21 cellular contexts compared by ENCODE assay signal in genomic region chr12:102876883-102877282, GRCh38. TPM values are rescaled to one million over a fixed set of nuclear protein-coding genes. Genes with fewer than 3 reads are reported as not detected.
A peak's percentile ranks its signal among the peaks of the same experiment; 100 is the strongest.
DNase-seq lines count a peak whose midpoint lies in the region; ATAC-seq, FAIRE-seq and TF ChIP-seq lines count a peak whose summit lies in the region.
"Had no signal": no experiment of that assay in that cellular context is flagged by ENCODE, and none has a peak within 500 bp of the region (broad histone marks: within the 10 kb centered on the region; RNA-seq: fewer than 3 reads in every experiment).

No MANE protein-coding gene starts in this region.

- no peak overlapping the region for H3K4me3 ChIP-seq in MM.1S (ENCODE audit: low read length)
- no peak overlapping the region for H3K4me3 ChIP-seq in neural cell (ENCODE audit: low read length)
- H3K4me3 ChIP-seq: cardiac muscle cell, transverse colon had no signal

- peaks cover 9% of the 10 kb centered on the region for H3K27me3 Mint-ChIP-seq in activated CD4-positive, alpha-beta T cell treated with anti-CD3 and anti-CD28 coated beads for 36 hours
- H3K27me3 Mint-ChIP-seq in stimulated activated naive CD8-positive, alpha-beta T cell treated with anti-CD3 and anti-CD28 coated beads, Interleukin-15, amount 100 ng/mL, for 72 hours = peaks cover 26% of the 10 kb centered on the region

- no peaks in the 10 kb centered on the region for H3K9me3 ChIP-seq in MM.1S (replicated peaks; ENCODE audit: insufficient read depth, low read length)
- no peaks in the 10 kb centered on the region for H3K9me3 ChIP-seq in neural cell (ENCODE audit: low read length)
- H3K9me3 ChIP-seq: transverse colon had no signal

- DNase-seq in activated CD4-positive, alpha-beta T cell treated with anti-CD3 and anti-CD28 coated beads for 36 hours = peak; percentile 22
- no peak for DNase-seq in activated CD4-positive, alpha-beta T cell treated with anti-CD3 and anti-CD28 coated beads, Interleukin-2, amount 50 U/mL, for 4 hours
- DNase-seq in MM.1S (no peak), OCI-M1 (lab: John Stamatoyannopoulos, UW) (peak; percentile 29), RCC 7860 (ENCODE audit: low spot score) (no peak), retina (no peak)
- no peak for DNase-seq in stimulated activated naive CD8-positive, alpha-beta T cell treated with anti-CD3 and anti-CD28 coated beads, Interleukin-15, amount 100 ng/mL, for 72 hours
- DNase-seq: activated CD8-positive, alpha-beta memory T cell treated with anti-CD3 and anti-CD28 coated beads, Interleukin-2, amount 10 ng/mL, durations not matched to agents 7 days and 5 days; activated naive CD8-positive, alpha-beta T cell treated with anti-CD3 and anti-CD28 coated beads, Interleukin-2, amount 10 ng/mL, durations not matched to agents 7 days and 5 days; effector memory CD8-positive, alpha-beta T cell; KBM-7; kidney; NCI-H2171 treated with DMSO at 0.1 percent for 48 hours; SHP77 treated with DMSO at 0.1 percent for 48 hours; stimulated activated CD8-positive, alpha-beta memory T cell treated with anti-CD3 and anti-CD28 coated beads, Interleukin-4, amount 100 ng/mL, for 48 hours; transverse colon had no signal

- CTCF ChIA-PET in activated CD4-positive, alpha-beta T cell treated with anti-CD3 and anti-CD28 coated beads for 36 hours (lab: Charles Lee) = no interaction called here

- no peak overlapping the region for H2AFZ ChIP-seq in MM.1S (ENCODE audit: low read length)
- H2AFZ ChIP-seq in neural cell (ENCODE audit: low read depth, low read length) = no peak overlapping the region

- no peak for ATAC-seq in activated CD4-positive, alpha-beta T cell treated with anti-CD3 and anti-CD28 coated beads for 36 hours
- no peak for ATAC-seq in stimulated activated naive CD8-positive, alpha-beta T cell treated with anti-CD3 and anti-CD28 coated beads, Interleukin-15, amount 100 ng/mL, for 72 hours
- ATAC-seq: activated CD8-positive, alpha-beta memory T cell treated with anti-CD3 and anti-CD28 coated beads, Interleukin-2, amount 10 ng/mL, durations not matched to agents 7 days and 5 days; effector memory CD8-positive, alpha-beta T cell had no signal

- H3K9me2 ChIP-seq in MM.1S (replicated peaks; ENCODE audit: insufficient read depth, low read length) (no peaks in the 10 kb centered on the region), neural cell (ENCODE audit: insufficient read depth, low read length) (no peaks in the 10 kb centered on the region)

- no peak for TF ChIP-seq EP300 in neural cell (conservative IDR thresholded peaks at IDR 0.05; ENCODE audit: poor library complexity, severe bottlenecking)

- H3K79me2 ChIP-seq in MM.1S (ENCODE audit: low read length) (no peaks in the 10 kb centered on the region), neural cell (replicated peaks; ENCODE audit: insufficient read depth, low read length) (no peaks in the 10 kb centered on the region)

- no peak for FAIRE-seq in RCC 7860 (lab: Jason Lieb, UNC)
- FAIRE-seq: frontal cortex, kidney had no signal

- H3K36me3 ChIP-seq in MM.1S (replicated peaks; ENCODE audit: insufficient read depth, low read length) = no peaks in the 10 kb centered on the region
- H3K36me3 ChIP-seq in neural cell (ENCODE audit: insufficient read depth, low read length) = no peaks in the 10 kb centered on the region
- H3K36me3 ChIP-seq: cardiac muscle cell, transverse colon had no signal

- H3K9me3 Mint-ChIP-seq in activated CD4-positive, alpha-beta T cell treated with anti-CD3 and anti-CD28 coated beads for 36 hours (ENCODE audit: low read depth) = no peaks in the 10 kb centered on the region
- no peaks in the 10 kb centered on the region for H3K9me3 Mint-ChIP-seq in stimulated activated naive CD8-positive, alpha-beta T cell treated with anti-CD3 and anti-CD28 coated beads, Interleukin-15, amount 100 ng/mL, for 72 hours
- H3K9me3 Mint-ChIP-seq: activated naive CD8-positive, alpha-beta T cell treated with anti-CD3 and anti-CD28 coated beads, Interleukin-2, amount 10 ng/mL, durations not matched to agents 7 days and 5 days; effector memory CD8-positive, alpha-beta T cell had no signal

- no peaks in the 10 kb centered on the region for H3K4me1 ChIP-seq in MM.1S (ENCODE audit: low read length)
- H3K4me1 ChIP-seq: transverse colon had no signal

- H3K27me3 ChIP-seq in MM.1S (replicated peaks; ENCODE audit: insufficient read depth, low read length) (no peaks in the 10 kb centered on the region), neural cell (ENCODE audit: insufficient read depth, low read depth, low read length) (no peaks in the 10 kb centered on the region)
- H3K27me3 ChIP-seq: cardiac muscle cell, transverse colon had no signal

- peak; percentile 29; the same call in 1 of the 2 replicates for TF ChIP-seq CTCF in MM.1S (IDR thresholded peaks at IDR 0.05; ENCODE audit: low read length)
- peak; percentile 19 for TF ChIP-seq CTCF in neural cell (IDR thresholded peaks at IDR 0.05; ENCODE audit: poor library complexity, severe bottlenecking)

- H3K4me1 Mint-ChIP-seq in activated CD4-positive, alpha-beta T cell treated with anti-CD3 and anti-CD28 coated beads for 36 hours = no peaks in the 10 kb centered on the region
- peaks cover 5% of the 10 kb centered on the region for H3K4me1 Mint-ChIP-seq in stimulated activated naive CD8-positive, alpha-beta T cell treated with anti-CD3 and anti-CD28 coated beads, Interleukin-15, amount 100 ng/mL, for 72 hours

- H3K27ac Mint-ChIP-seq in activated CD4-positive, alpha-beta T cell treated with anti-CD3 and anti-CD28 coated beads for 36 hours = no peak overlapping the region
- no peak overlapping the region for H3K27ac Mint-ChIP-seq in stimulated activated naive CD8-positive, alpha-beta T cell treated with anti-CD3 and anti-CD28 coated beads, Interleukin-15, amount 100 ng/mL, for 72 hours
- H3K27ac Mint-ChIP-seq: activated CD8-positive, alpha-beta memory T cell treated with anti-CD3 and anti-CD28 coated beads, Interleukin-2, amount 10 ng/mL, durations not matched to agents 7 days and 5 days; activated naive CD8-positive, alpha-beta T cell treated with anti-CD3 and anti-CD28 coated beads, Interleukin-2, amount 10 ng/mL, durations not matched to agents 7 days and 5 days; effector memory CD8-positive, alpha-beta T cell; progenitor cell of endocrine pancreas had no signal

- H3K4me3 Mint-ChIP-seq in activated CD4-positive, alpha-beta T cell treated with anti-CD3 and anti-CD28 coated beads for 36 hours = no peak overlapping the region
- no peak overlapping the region for H3K4me3 Mint-ChIP-seq in stimulated activated naive CD8-positive, alpha-beta T cell treated with anti-CD3 and anti-CD28 coated beads, Interleukin-15, amount 100 ng/mL, for 72 hours
- H3K4me3 Mint-ChIP-seq: activated CD8-positive, alpha-beta memory T cell treated with anti-CD3 and anti-CD28 coated beads, Interleukin-2, amount 10 ng/mL, durations not matched to agents 7 days and 5 days; activated naive CD8-positive, alpha-beta T cell treated with anti-CD3 and anti-CD28 coated beads, Interleukin-2, amount 10 ng/mL, durations not matched to agents 7 days and 5 days; effector memory CD8-positive, alpha-beta T cell had no signal

- no peak for TF ChIP-seq RAD21 in neural cell (conservative IDR thresholded peaks at IDR 0.05)

- H3K36me3 Mint-ChIP-seq in activated CD4-positive, alpha-beta T cell treated with anti-CD3 and anti-CD28 coated beads for 36 hours (ENCODE audit: low read depth) = no peaks in the 10 kb centered on the region
- H3K36me3 Mint-ChIP-seq: activated CD8-positive, alpha-beta memory T cell treated with anti-CD3 and anti-CD28 coated beads, Interleukin-2, amount 10 ng/mL, durations not matched to agents 7 days and 5 days; activated naive CD8-positive, alpha-beta T cell treated with anti-CD3 and anti-CD28 coated beads, Interleukin-2, amount 10 ng/mL, durations not matched to agents 7 days and 5 days had no signal

- H3K27ac ChIP-seq in MM.1S (ENCODE audit: low read length) = no peak overlapping the region
- no peak overlapping the region for H3K27ac ChIP-seq in neural cell (ENCODE audit: low read length)
- H3K27ac ChIP-seq: cardiac muscle cell, transverse colon had no signal

- intact Hi-C loops in activated CD4-positive, alpha-beta T cell treated with anti-CD3 and anti-CD28 coated beads for 36 hours (cut with DNase I, micrococcal nuclease) = loop anchor here in 1 of 2 experiments (5.0 kb wide), 1 partner anchor 940 kb away; no protein-coding TSS in a partner anchor

- H4K20me1 ChIP-seq in MM.1S (ENCODE audit: insufficient read depth, low read length) (no peaks in the 10 kb centered on the region), neural cell (ENCODE audit: insufficient read depth) (no peaks in the 10 kb centered on the region)

- H3K9ac ChIP-seq in MM.1S (ENCODE audit: low read length) (no peak overlapping the region), neural cell (ENCODE audit: low read length) (no peak overlapping the region)

- H3K4me2 ChIP-seq in MM.1S (ENCODE audit: low read depth, low read length) = no peak overlapping the region
- H3K4me2 ChIP-seq in neural cell (ENCODE audit: low read length) = no peak overlapping the region

- no peaks in the 10 kb centered on the region for H3F3A ChIP-seq in MM.1S (ENCODE audit: insufficient read depth, low read length)
- no peaks in the 10 kb centered on the region for H3F3A ChIP-seq in neural cell (ENCODE audit: insufficient read depth, low read length, poor library complexity, severe bottlenecking)

- POLR2A ChIA-PET in activated CD4-positive, alpha-beta T cell treated with anti-CD3 and anti-CD28 coated beads for 36 hours (lab: Charles Lee) = no interaction called here

TF ChIP-seq in neural cell, 6 proteins besides CTCF, POLR2A, EP300 and RAD21 (continues in another document):
- TF ChIP-seq POLR2AphosphoS5 (IDR thresholded peaks at IDR 0.05) (no peak), MXI1 (conservative IDR thresholded peaks at IDR 0.05; ENCODE audit: poor library complexity, severe bottlenecking) (no peak), TAF1 (IDR thresholded peaks at IDR 0.05; ENCODE audit: low read depth) (no peak), EZH2 (IDR thresholded peaks at IDR 0.05; ENCODE audit: borderline replicate concordance, insufficient read depth, low read length, poor library complexity, severe bottlenecking) (no peak), SMC3 (conservative IDR thresholded peaks at IDR 0.05; ENCODE audit: poor library complexity) (no peak)

RNA-seq across cellular contexts. Expression of gene PAH, which starts 40.2 kb away (rescaled TPM):
- not detected for total RNA-seq in activated CD4-positive, alpha-beta T cell treated with anti-CD3 and anti-CD28 coated beads for 36 hours
- not detected in 2 replicates for polyA plus RNA-seq in neural cell
- polyA minus RNA-seq in neural cell = not detected in 2 replicates
- total RNA-seq: activated CD8-positive, alpha-beta memory T cell treated with anti-CD3 and anti-CD28 coated beads, Interleukin-2, amount 10 ng/mL, durations not matched to agents 7 days and 5 days; activated naive CD8-positive, alpha-beta T cell treated with anti-CD3 and anti-CD28 coated beads, Interleukin-2, amount 10 ng/mL, durations not matched to agents 7 days and 5 days; transverse colon had no signal
- polyA plus RNA-seq: AG04450, cardiac muscle cell had no signal

Comparison
In these comparisons a context has a peak if more than half of its experiments do, and no peak if none do; other contexts are left out.
1. DNase-seq: peak in activated CD4-positive, alpha-beta T cell treated with anti-CD3 and anti-CD28 coated beads for 36 hours (single experiment) and OCI-M1 (single experiment); none in activated CD4-positive, alpha-beta T cell treated with anti-CD3 and anti-CD28 coated beads, Interleukin-2, amount 50 U/mL, for 4 hours (0 of 2), MM.1S (single experiment), RCC 7860 (single experiment), stimulated activated naive CD8-positive, alpha-beta T cell treated with anti-CD3 and anti-CD28 coated beads, Interleukin-15, amount 100 ng/mL, for 72 hours (0 of 2) and retina (single experiment).